8 cellular contexts compared by ENCODE assay signal in genomic region chr12:62604373-62604772, GRCh38.
DNase-seq lines count a peak whose midpoint lies in the region; ATAC-seq and TF ChIP-seq lines count a peak whose summit lies in the region.

No MANE protein-coding gene starts in this region.

- no peak for TF ChIP-seq CTCF in kidney epithelial cell (IDR thresholded peaks at IDR 0.05; ENCODE audit: insufficient read depth, low read length, poor library complexity, severe bottlenecking)

- ATAC-seq in HG03025 (IDR thresholded peaks at IDR 0.05; ENCODE audit: low FRiP score, unreplicated experiment) (no peak), GM18909 (IDR thresholded peaks at IDR 0.05; ENCODE audit: poor library complexity, unreplicated experiment) (no peak)

- no peaks in the 10 kb centered on the region for H3K27me3 Mint-ChIP-seq in activated T-cell treated with anti-CD3 and anti-CD28 coated beads, Interleukin-2, amount 50 U/mL, for 24 hours
- no peaks in the 10 kb centered on the region for H3K27me3 Mint-ChIP-seq in activated naive CD8-positive, alpha-beta T cell

- H3K9me3 Mint-ChIP-seq in activated T-cell treated with anti-CD3 and anti-CD28 coated beads, Interleukin-2, amount 50 U/mL, for 24 hours, result no peaks in the 10 kb centered on the region
- no peaks in the 10 kb centered on the region for H3K9me3 Mint-ChIP-seq in activated naive CD8-positive, alpha-beta T cell (ENCODE audit: low read depth)

- no peak overlapping the region for H3K27ac ChIP-seq in thymus (ENCODE audit: low read depth)

- H3K36me3 ChIP-seq in kidney epithelial cell (ENCODE audit: control insufficient read depth, insufficient read depth, low read length), result no peaks in the 10 kb centered on the region
- no peaks in the 10 kb centered on the region for H3K36me3 ChIP-seq in thymus (ENCODE audit: control insufficient read depth, insufficient read depth)

- H3K4me1 Mint-ChIP-seq in activated T-cell treated with anti-CD3 and anti-CD28 coated beads, Interleukin-2, amount 50 U/mL, for 24 hours (ENCODE audit: low read depth), result peaks cover 40% of the 10 kb centered on the region
- peaks cover 42% of the 10 kb centered on the region for H3K4me1 Mint-ChIP-seq in activated naive CD8-positive, alpha-beta T cell (ENCODE audit: low read depth)

- WGBS in thymus, result 88% methylated on average over 1 of the region's 1 CpG

- peak overlapping the region; percentile 84 for H3K4me3 Mint-ChIP-seq in activated T-cell treated with anti-CD3 and anti-CD28 coated beads, Interleukin-2, amount 50 U/mL, for 24 hours
- H3K4me3 Mint-ChIP-seq in activated naive CD8-positive, alpha-beta T cell, result peak overlapping the region; percentile 97

- peaks cover 7% of the 10 kb centered on the region for H3K4me1 ChIP-seq in thymus (ENCODE audit: control insufficient read depth, insufficient read depth, low read length)

- H3K4me3 ChIP-seq in kidney epithelial cell (ENCODE audit: low read depth, low read length) (peak overlapping the region; percentile 70), thymus (ENCODE audit: low read length) (peak overlapping the region; percentile 97)

- DNase-seq in activated T-cell treated with anti-CD3 and anti-CD28 coated beads, Interleukin-2, amount 50 U/mL, for 24 hours, result no peak
- no peak for DNase-seq in activated T-cell treated with anti-CD3 and anti-CD28 coated beads, Interleukin-2, amount 50 U/mL, for 48 hours
- DNase-seq in kidney epithelial cell (ENCODE audit: low read depth) (no peak), ecto neural progenitor cell (ENCODE audit: low spot score) (no peak)

- H3K9me3 ChIP-seq in thymus (ENCODE audit: control insufficient read depth), result no peaks in the 10 kb centered on the region

- H3K36me3 Mint-ChIP-seq in activated T-cell treated with anti-CD3 and anti-CD28 coated beads, Interleukin-2, amount 50 U/mL, for 24 hours (ENCODE audit: low read depth), result peaks cover 29% of the 10 kb centered on the region
- H3K36me3 Mint-ChIP-seq in activated naive CD8-positive, alpha-beta T cell, result peaks cover 2% of the 10 kb centered on the region

- no peaks in the 10 kb centered on the region for H3K27me3 ChIP-seq in kidney epithelial cell (ENCODE audit: control insufficient read depth, insufficient read depth, low read length)
- H3K27me3 ChIP-seq in thymus (ENCODE audit: control insufficient read depth, insufficient read depth), result no peaks in the 10 kb centered on the region

- H3K27ac Mint-ChIP-seq in activated T-cell treated with anti-CD3 and anti-CD28 coated beads, Interleukin-2, amount 50 U/mL, for 24 hours, result peak overlapping the region; percentile 99
- H3K27ac Mint-ChIP-seq in activated naive CD8-positive, alpha-beta T cell, result peak overlapping the region; percentile 96
